ENCODE assay signal across 30 cellular contexts in the genomic region with DNA sequence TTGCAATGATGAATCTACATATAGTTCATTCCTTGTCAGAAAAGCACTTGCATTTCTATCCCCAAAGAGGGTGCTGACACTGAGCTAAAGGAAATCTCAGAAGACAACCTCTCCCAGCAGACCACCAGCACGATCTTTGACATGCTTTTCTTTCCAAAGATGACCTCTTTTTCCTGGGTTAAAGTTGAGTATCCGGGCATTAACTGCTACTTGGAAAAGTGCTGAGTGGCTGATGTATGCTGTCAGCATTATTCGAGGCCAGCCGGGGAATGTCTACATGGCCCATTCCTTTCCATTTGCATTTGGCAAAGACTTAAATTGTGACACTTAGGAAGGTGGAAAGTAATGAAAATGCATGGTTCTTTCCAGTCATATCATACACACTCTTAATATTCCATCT.
"Had no signal": no experiment of that assay in that cellular context is flagged by ENCODE, and none has a peak within 500 bp of the region (broad histone marks: within the 10 kb centered on the region; RNA-seq: fewer than 3 reads in every experiment).

No MANE protein-coding gene starts in this region.

- DNase-seq: activated CD4-positive, alpha-beta memory T cell treated with anti-CD3 and anti-CD28 coated beads for 36 hours; activated CD4-positive, alpha-beta T cell treated with anti-CD3 and anti-CD28 coated beads for 36 hours; activated CD4-positive, alpha-beta T cell treated with anti-CD3 and anti-CD28 coated beads, Interleukin-2, amount 10 ng/mL, durations not matched to agents 24 days and 14 days; activated CD4-positive, CD25-positive, alpha-beta regulatory T cell; activated CD4-positive, CD25-positive, alpha-beta regulatory T cell treated with anti-CD3 and anti-CD28 coated beads, Interleukin-2, amount 50 U/mL, for 72 hours; activated CD8-positive, alpha-beta memory T cell treated with anti-CD3 and anti-CD28 coated beads, Interleukin-2, amount 10 ng/mL, durations not matched to agents 7 days and 5 days; activated CD8-positive, alpha-beta memory T cell treated with anti-CD3 and anti-CD28 coated beads, Interleukin-2, amount 50 U/mL, for 4 hours; activated CD8-positive, alpha-beta T cell treated with anti-CD3 and anti-CD28 coated beads, Interleukin-2, amount 10 ng/mL, durations not matched to agents 7 days and 5 days; activated effector memory CD4-positive, alpha-beta T cell treated with anti-CD3 and anti-CD28 coated beads, Interleukin-2, amount 50 U/mL, for 16 hours; activated naive CD4-positive, alpha-beta T cell treated with anti-CD3 and anti-CD28 coated beads, Interleukin-2, amount 10 ng/mL, durations not matched to agents 7 days and 5 days; activated naive CD8-positive, alpha-beta T cell treated with anti-CD3 and anti-CD28 coated beads, Interleukin-2, amount 10 ng/mL, durations not matched to agents 7 days and 5 days; activated T-cell treated with anti-CD3 and anti-CD28 coated beads, Interleukin-2, amount 50 U/mL, for 1 hour; activated T-cell treated with anti-CD3 and anti-CD28 coated beads, Interleukin-2, amount 50 U/mL, for 48 hours; central memory CD4-positive, alpha-beta T cell; cerebellar nuclear complex; dorsolateral prefrontal cortex; effector memory CD4-positive, alpha-beta T cell; endodermal cell; foreskin keratinocyte; gastrocnemius medialis; T-helper 1 cell; T-helper 17 cell; T1000; WERI-Rb-1 had no signal

- H3K27ac ChIP-seq: ascending aorta, breast epithelium, cardiac muscle cell, coronary artery, dorsolateral prefrontal cortex, esophagus muscularis mucosa, foreskin keratinocyte, gastrocnemius medialis, WERI-Rb-1 had no signal

- ATAC-seq: activated CD4-positive, alpha-beta T cell treated with anti-CD3 and anti-CD28 coated beads for 36 hours; activated CD8-positive, alpha-beta memory T cell treated with anti-CD3 and anti-CD28 coated beads, Interleukin-2, amount 10 ng/mL, durations not matched to agents 7 days and 5 days; activated CD8-positive, alpha-beta T cell treated with anti-CD3 and anti-CD28 coated beads, Interleukin-2, amount 10 ng/mL, durations not matched to agents 7 days and 5 days; activated naive CD4-positive, alpha-beta T cell treated with anti-CD3 and anti-CD28 coated beads, Interleukin-2, amount 50 U/mL, for 72 hours; foreskin keratinocyte; gastrocnemius medialis; T-helper 17 cell had no signal

- H3K27me3 ChIP-seq: ascending aorta, breast epithelium, esophagus muscularis mucosa, foreskin keratinocyte, gastrocnemius medialis had no signal

- H3K36me3 ChIP-seq: ascending aorta, breast epithelium, cardiac muscle cell, esophagus muscularis mucosa, gastrocnemius medialis, WERI-Rb-1 had no signal

- H3K4me1 ChIP-seq: ascending aorta, breast epithelium, esophagus muscularis mucosa, gastrocnemius medialis had no signal

- H3K9me3 ChIP-seq: ascending aorta, breast epithelium, esophagus muscularis mucosa, gastrocnemius medialis had no signal

- H3K4me3 ChIP-seq: ascending aorta, breast epithelium, cardiac muscle cell, coronary artery, dorsolateral prefrontal cortex, esophagus muscularis mucosa, gastrocnemius medialis had no signal
